14 cellular contexts compared by ENCODE assay signal in the genomic region with DNA sequence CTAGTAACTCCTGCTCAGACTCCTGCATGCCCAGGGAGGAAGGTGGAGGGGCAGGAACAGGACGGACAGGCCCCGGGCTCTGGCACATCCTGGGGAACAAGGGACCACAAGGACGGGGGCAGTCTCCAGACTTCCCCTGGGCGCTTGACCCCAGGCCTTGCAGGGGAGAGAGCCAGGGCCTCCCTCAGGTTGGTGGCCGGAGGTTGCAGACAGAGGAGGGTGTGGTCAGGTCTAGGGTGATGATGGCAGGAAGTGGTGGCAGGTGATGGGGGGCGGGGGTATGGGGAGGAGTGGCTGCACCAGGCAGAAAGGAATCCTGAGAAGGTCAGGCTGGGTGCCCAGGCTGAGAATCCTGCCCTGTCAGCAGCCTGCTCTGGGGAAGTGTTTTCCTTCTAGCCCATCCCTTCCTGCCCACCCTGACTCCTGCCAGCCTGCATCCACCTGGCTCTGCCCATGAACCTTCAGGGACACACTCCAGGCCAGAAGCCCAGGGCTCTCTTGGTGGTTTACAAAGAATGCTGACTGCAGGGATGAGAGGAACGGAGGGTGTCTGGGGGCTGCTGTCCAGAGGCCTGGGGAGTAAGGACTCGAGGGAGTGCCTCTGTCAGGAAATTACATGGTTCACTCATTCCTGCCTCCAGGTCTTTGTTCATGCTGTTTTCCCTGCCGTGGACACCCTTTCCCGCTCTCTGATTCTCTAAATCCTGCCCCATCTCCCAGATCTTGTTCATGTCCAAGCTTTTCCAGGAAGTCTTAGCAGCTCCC. TPM values are rescaled to one million over a fixed set of nuclear protein-coding genes. Genes with fewer than 3 reads are reported as not detected.
DNase-seq lines count a peak whose midpoint lies in the region; ATAC-seq and TF ChIP-seq lines count a peak whose summit lies in the region.
"Had no signal": no experiment of that assay in that cellular context is flagged by ENCODE, and none has a peak within 500 bp of the region (broad histone marks: within the 10 kb centered on the region; RNA-seq: fewer than 3 reads in every experiment).

No MANE protein-coding gene starts in this region.

- no TSS peak for BruUV-seq in IMR-90 (replicated peaks; lab: Mats Ljungman, UMichigan)

- H3K4ac ChIP-seq in IMR-90 (ENCODE audit: low read depth, low read length), result peak overlapping the region; percentile 100

- peak overlapping the region; percentile 98 to 100 for H4K8ac ChIP-seq in IMR-90 (ENCODE audit: low read depth in 2 of 2, low read length in 2 of 2)

- H3K14ac ChIP-seq in IMR-90 (replicated peaks; ENCODE audit: low read depth, low read length), result peak overlapping the region; percentile 22

- peak overlapping the region; percentile 98 for H2BK20ac ChIP-seq in IMR-90 (ENCODE audit: low read depth, low read length)

- H3K4me3 ChIP-seq in IMR-90 (ENCODE audit: insufficient read depth, low read depth, low read length), result no peak overlapping the region
- no peak overlapping the region for H3K4me3 ChIP-seq in parathyroid adenoma (ENCODE audit: low read depth, low read length)
- H3K4me3 ChIP-seq: esophagus muscularis mucosa had no signal

- H2BK15ac ChIP-seq in IMR-90 (ENCODE audit: low read depth, low read length), result peak overlapping the region; percentile 98; the same call in 2 of the 3 replicates

- H2AK5ac ChIP-seq in IMR-90 (ENCODE audit: low read depth, low read length), result peak overlapping the region; percentile 100

- H3K36me3 ChIP-seq in IMR-90 (ENCODE audit: control insufficient read depth, insufficient read depth, low read length) (peaks cover 33% of the 10 kb centered on the region), parathyroid adenoma (ENCODE audit: control insufficient read depth, insufficient read depth, low read length) (no peaks in the 10 kb centered on the region)

- H3K4me1 ChIP-seq in IMR-90 (ENCODE audit: control insufficient read depth, insufficient read depth, low read length) (peaks cover 37% of the 10 kb centered on the region), parathyroid adenoma (peaks cover 34% of the 10 kb centered on the region)

- DNase-seq in NCI-H510A (lab: John Stamatoyannopoulos, UW), result peak; percentile 39
- DNase-seq in NCI-H510A treated with DMSO at 0.1 percent for 48 hours (lab: John Stamatoyannopoulos, UW), result no peak
- DNase-seq in IMR-90, result no peak
- DNase-seq in amniotic epithelial cell (ENCODE audit: low read depth), result peak; percentile 33
- no peak for DNase-seq in NCI-H2196 (lab: John Stamatoyannopoulos, UW; ENCODE audit: unreplicated experiment)
- no peak for DNase-seq in activated CD4-positive, alpha-beta T cell treated with anti-CD3 and anti-CD28 coated beads, Interleukin-2, amount 50 U/mL, for 1 hour
- DNase-seq in NCI-H128 (lab: John Stamatoyannopoulos, UW; ENCODE audit: unreplicated experiment), result no peak
- DNase-seq: 8988T, caudate nucleus, DMS53, NCI-H524, SW 1271 had no signal

- no peak for ATAC-seq in IMR-90 (ENCODE audit: low read depth)

- peaks cover 43 to 80% of the 10 kb centered on the region in 2 experiments for H3K79me1 ChIP-seq in IMR-90 (ENCODE audit: low read depth in 1 of 2, low read length in 2 of 2)

- peaks cover 6% of the 10 kb centered on the region for H3K79me2 ChIP-seq in parathyroid adenoma

- in situ Hi-C loops in IMR-90 (cut with MboI; ENCODE audit: low sequenced_read_pairs), result no loop called here

- CTCF ChIA-PET in IMR-90 (lab: Yijun Ruan, JAX), result no interaction called here

- TF ChIP-seq POLR2A in IMR-90 (IDR thresholded peaks at IDR 0.05; ENCODE audit: low read depth, low read length), result no peak

- H3K27me3 ChIP-seq in IMR-90 (ENCODE audit: control insufficient read depth, insufficient read depth, low read length) (no peaks in the 10 kb centered on the region), parathyroid adenoma (ENCODE audit: control insufficient read depth, insufficient read depth, low read length) (no peaks in the 10 kb centered on the region)
- H3K27me3 ChIP-seq: esophagus muscularis mucosa had no signal

- peak overlapping the region; percentile 99 for H2BK120ac ChIP-seq in IMR-90 (ENCODE audit: low read depth, low read length)

- H3K9me1 ChIP-seq in IMR-90 (ENCODE audit: insufficient read depth, low read length), result peaks cover 25% of the 10 kb centered on the region

- H3K23ac ChIP-seq in IMR-90 (ENCODE audit: low read depth, low read length), result peak overlapping the region; percentile 17

- 0 out of 2 replicates have a peak, but pooled peaks cover under 1% of the 10 kb centered on the region for H4K20me1 ChIP-seq in IMR-90 (ENCODE audit: insufficient read depth, low read length)

- H3K27ac ChIP-seq in IMR-90 (ENCODE audit: insufficient read depth, low read length) (peak overlapping the region; percentile 73; the same call in 1 of the 2 replicates), parathyroid adenoma (peak overlapping the region; percentile 69)

- peak overlapping the region; percentile 98 for H2AK9ac ChIP-seq in IMR-90 (replicated peaks; ENCODE audit: low read depth, low read length, poor library complexity)

- no peak overlapping the region for H3K4me2 ChIP-seq in IMR-90 (ENCODE audit: low read depth, low read length)
- no peak overlapping the region for H3K4me2 ChIP-seq in parathyroid adenoma (ENCODE audit: low read length)

- H3K9me3 ChIP-seq in IMR-90 (ENCODE audit: control insufficient read depth, insufficient read depth, low read length) (no peaks in the 10 kb centered on the region), parathyroid adenoma (ENCODE audit: control insufficient read depth, low read length) (no peaks in the 10 kb centered on the region)
- H3K9me3 ChIP-seq: esophagus muscularis mucosa had no signal

- H3K9ac ChIP-seq in IMR-90 (ENCODE audit: low read depth, low read length), result no peak overlapping the region
- H3K9ac ChIP-seq in parathyroid adenoma, result no peak overlapping the region

- POLR2A ChIA-PET in IMR-90 (lab: Charles Lee; ENCODE audit: unreplicated experiment), result no interaction called here

- no peak overlapping the region for H3K56ac ChIP-seq in IMR-90 (ENCODE audit: extremely low read depth, insufficient read depth, low read length)

- peak overlapping the region; percentile 98 for H4K91ac ChIP-seq in IMR-90 (ENCODE audit: insufficient read depth, low read depth, low read length)

- H2AFZ ChIP-seq in IMR-90 (replicated peaks; ENCODE audit: low read length, poor library complexity) (no peak overlapping the region), parathyroid adenoma (no peak overlapping the region)

- TF ChIP-seq CTCF in IMR-90 (conservative IDR thresholded peaks at IDR 0.05; ENCODE audit: low read depth, low read length), result no peak
- TF ChIP-seq CTCF in parathyroid adenoma (IDR thresholded peaks at IDR 0.05), result no peak

- H3K18ac ChIP-seq in IMR-90 (ENCODE audit: low read depth, low read length), result peak overlapping the region; percentile 96; the same call in 1 of the 2 replicates

- dilution Hi-C loops in IMR-90 (cut with HindIII; ENCODE audit: low sequenced_read_pairs, unreplicated experiment), result no loop called here

- no peak for TF ChIP-seq RAD21 in IMR-90 (IDR thresholded peaks at IDR 0.05; ENCODE audit: low read length)

- H4K5ac ChIP-seq in IMR-90 (ENCODE audit: low read depth, low read length), result peak overlapping the region; percentile 96

- peak overlapping the region; percentile 97 for H2BK5ac ChIP-seq in IMR-90 (ENCODE audit: low read depth, low read length, poor library complexity, severe bottlenecking)

- intact Hi-C loops in IMR-90 (cut with micrococcal nuclease), result no loop called here

- WGBS in IMR-90 (ENCODE audit: extremely low coverage in 2 of 2, insufficient read length in 1 of 2), 2 experiments, result 89% methylated on average over 3 of the region's 10 CpGs; no CpG with 5 or more reads in 1 of the 2 experiments

TF ChIP-seq in IMR-90, 13 proteins besides CTCF, POLR2A, EP300 and RAD21:
- no peak for TF ChIP-seq MXI1 (IDR thresholded peaks at IDR 0.05; ENCODE audit: borderline replicate concordance, low read depth, low read length)
- TF ChIP-seq RFX5 (IDR thresholded peaks at IDR 0.05; ENCODE audit: low read depth, low read length), result no peak
- peak; percentile 2; the same call in 1 of the 2 replicates for TF ChIP-seq MAFK (IDR thresholded peaks at IDR 0.05; ENCODE audit: low read depth, low read length)

RNA-seq across cellular contexts. Expression of a gene that starts 15.8 kb away (rescaled TPM):
- total RNA-seq in IMR-90 (2012; rRNA removed), result 146 and 148 TPM in 2 replicates
- 311 and 332 TPM in 2 replicates for polyA plus RNA-seq in IMR-90 (2012; rRNA removed)
- 118 and 403 TPM in 2 replicates for polyA plus RNA-seq in IMR-90 (2012; cell fraction: cytosol; rRNA removed)
- polyA plus RNA-seq in IMR-90 (2012; cell fraction: nucleus; rRNA removed; ENCODE audit: low replicate concordance), result 211 and 331 TPM in 2 replicates

RNA-seq across cellular contexts. Expression of a gene that starts 50.0 kb away (rescaled TPM):
- 11.8 and 12.5 TPM in 2 replicates for total RNA-seq in IMR-90 (2012; rRNA removed)
- polyA plus RNA-seq in IMR-90 (2012; rRNA removed), result 21.2 and 25.0 TPM in 2 replicates
- 15.0 and 22.2 TPM in 2 replicates for polyA plus RNA-seq in IMR-90 (2012; cell fraction: cytosol; rRNA removed)
- 13.0 and 29.7 TPM in 2 replicates for polyA plus RNA-seq in IMR-90 (2012; cell fraction: nucleus; rRNA removed; ENCODE audit: low replicate concordance)

RNA-seq across cellular contexts. Expression of a gene that starts 52.5 kb away (rescaled TPM):
- total RNA-seq in IMR-90 (2012; rRNA removed), result 8.8 and 10.3 TPM in 2 replicates
- 22.6 and 23.1 TPM in 2 replicates for polyA plus RNA-seq in IMR-90 (2012; rRNA removed)
- polyA plus RNA-seq in IMR-90 (2012; cell fraction: cytosol; rRNA removed), result 28.1 and 29.3 TPM in 2 replicates
- polyA plus RNA-seq in IMR-90 (2012; cell fraction: nucleus; rRNA removed; ENCODE audit: low replicate concordance), result 43.2 and 105 TPM in 2 replicates

Comparison
In these comparisons a context has a peak if more than half of its experiments do, and no peak if none do; other contexts are left out.
1. DNase-seq: peak in NCI-H510A (single experiment) and amniotic epithelial cell (single experiment); none in NCI-H510A treated with DMSO at 0.1 percent for 48 hours (single experiment), IMR-90 (single experiment), NCI-H2196 (single experiment), activated CD4-positive, alpha-beta T cell treated with anti-CD3 and anti-CD28 coated beads, Interleukin-2, amount 50 U/mL, for 1 hour (single experiment) and NCI-H128 (single experiment).